Comparison of ENCODE assay signal across 9 cellular contexts in genomic region chr3:159854500-159855124, GRCh38. TPM values are rescaled to one million over a fixed set of nuclear protein-coding genes. Genes with fewer than 3 reads are reported as not detected.
DNase-seq lines count a peak whose midpoint lies in the region; ATAC-seq and TF ChIP-seq lines count a peak whose summit lies in the region.
"Had no signal": no experiment of that assay in that cellular context is flagged by ENCODE, and none has a peak within 500 bp of the region (broad histone marks: within the 10 kb centered on the region; RNA-seq: fewer than 3 reads in every experiment).

No MANE protein-coding gene starts in this region.

- no peaks in the 10 kb centered on the region for H3K9me3 Mint-ChIP-seq in nephron progenitor cell
- H3K9me3 Mint-ChIP-seq: T-helper 1 cell treated with Interleukin-12 subunit alpha and Interleukin-12 subunit beta and Interleukin-4 antibody, amounts not matched to agents 30 μg/mL and 1 μg/mL, for 36 hours had no signal

- DNase-seq in AG08395 (ENCODE audit: low spot score) (peak; percentile 86), NCI-H460 (ENCODE audit: extremely low read depth, low read depth) (peak; percentile 9), epithelial cell of prostate (ENCODE audit: low read depth, low spot score) (peak; percentile 60), nephron progenitor cell (no peak), DMS53 (lab: John Stamatoyannopoulos, UW) (no peak), NCI-H1105 treated with DMSO at 0.1 percent for 48 hours (lab: John Stamatoyannopoulos, UW) (no peak)

- ATAC-seq in GM18907 (IDR thresholded peaks at IDR 0.05; ENCODE audit: unreplicated experiment), result no peak
- ATAC-seq in HG02610 (IDR thresholded peaks at IDR 0.05; ENCODE audit: unreplicated experiment), result no peak

- H3K36me3 Mint-ChIP-seq in nephron progenitor cell (ENCODE audit: low read depth), result no peaks in the 10 kb centered on the region

- H3K27ac Mint-ChIP-seq in nephron progenitor cell, result peak overlapping the region; percentile 94
- H3K27ac Mint-ChIP-seq: T-helper 1 cell treated with Interleukin-12 subunit alpha and Interleukin-12 subunit beta and Interleukin-4 antibody, amounts not matched to agents 30 μg/mL and 1 μg/mL, for 36 hours had no signal

- TF ChIP-seq CTCF in nephron progenitor cell (IDR thresholded peaks at IDR 0.05), result no peak

- peak overlapping the region; percentile 43 for H3K4me3 Mint-ChIP-seq in nephron progenitor cell
- H3K4me3 Mint-ChIP-seq: T-helper 1 cell treated with Interleukin-12 subunit alpha and Interleukin-12 subunit beta and Interleukin-4 antibody, amounts not matched to agents 30 μg/mL and 1 μg/mL, for 36 hours had no signal

- peak overlapping the region; percentile 86 for H3K27ac ChIP-seq in epithelial cell of prostate

- H3K4me1 Mint-ChIP-seq in nephron progenitor cell, result peaks cover 79% of the 10 kb centered on the region

- no peaks in the 10 kb centered on the region for H3K27me3 Mint-ChIP-seq in nephron progenitor cell (ENCODE audit: low read depth, poor library complexity)

RNA-seq across cellular contexts. Expression of gene SCHIP1, which starts 15.0 kb away (rescaled TPM):
- 0.35 and 1.9 TPM in 2 replicates for total RNA-seq in NCI-H460 (2014; rRNA removed; shearing (Covaris generic))
- 0.91 and 3.4 TPM in 2 replicates for polyA plus RNA-seq in NCI-H460 (2014; cell fraction: nucleus; rRNA removed)

Comparison
In these comparisons a context has a peak if more than half of its experiments do, and no peak if none do; other contexts are left out.
1. DNase-seq: peak in AG08395 (single experiment), NCI-H460 (single experiment) and epithelial cell of prostate (single experiment); none in nephron progenitor cell (single experiment), DMS53 (single experiment) and NCI-H1105 treated with DMSO at 0.1 percent for 48 hours (single experiment).